18 cellular contexts compared by ENCODE assay signal in the genomic region with DNA sequence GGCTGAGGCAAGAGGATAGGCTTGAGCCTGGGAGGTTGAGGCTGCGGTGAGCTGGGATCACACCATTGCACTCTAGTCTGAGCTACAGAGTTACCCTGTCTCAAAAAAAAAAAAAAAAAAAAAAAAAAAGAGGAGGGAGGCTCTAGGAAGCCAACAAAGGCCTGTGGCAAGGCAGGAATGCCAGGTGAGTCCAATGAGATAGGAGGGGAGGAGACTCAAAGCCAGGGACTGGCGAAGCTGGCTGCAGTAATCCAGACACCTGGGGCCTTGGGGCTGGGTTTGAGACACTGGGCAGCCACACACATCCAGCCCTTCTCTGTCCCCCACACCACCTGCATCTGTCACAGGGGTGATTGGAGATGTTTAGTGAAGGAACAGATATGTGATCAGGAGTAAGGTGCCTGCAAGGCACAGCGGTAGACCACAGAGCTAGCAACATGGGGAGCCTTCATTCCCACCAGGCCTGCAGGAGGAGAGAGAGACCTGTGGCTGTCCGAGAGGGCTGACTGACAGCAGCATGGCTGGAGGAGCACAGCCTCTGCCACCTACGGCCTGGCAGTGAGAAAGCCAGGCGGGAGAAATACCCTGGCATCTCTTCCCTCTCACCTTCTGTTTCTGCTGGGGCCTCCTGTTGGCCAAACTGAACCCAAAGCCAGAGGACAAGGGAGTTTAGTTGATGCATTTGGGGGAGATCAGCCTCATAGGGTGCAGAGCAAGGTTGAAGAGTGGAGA. TPM values are rescaled to one million over a fixed set of nuclear protein-coding genes. Genes with fewer than 3 reads are reported as not detected.
DNase-seq lines count a peak whose midpoint lies in the region; ATAC-seq, FAIRE-seq and TF ChIP-seq lines count a peak whose summit lies in the region.
"Had no signal": no experiment of that assay in that cellular context is flagged by ENCODE, and none has a peak within 500 bp of the region (broad histone marks: within the 10 kb centered on the region; RNA-seq: fewer than 3 reads in every experiment).

No MANE protein-coding gene starts in this region.

- H3K4me1 Mint-ChIP-seq in WTC11, result peaks cover 32% of the 10 kb centered on the region

- DNase-seq in ELF-1 (ENCODE audit: low read depth, low spot score) (peak; percentile 49), WTC11 (ENCODE audit: low spot score) (no peak), islet precursor cell (peak; percentile 70), frontal cortex (ENCODE audit: low spot score in 2 of 2) (no peak), GOT3 (lab: John Stamatoyannopoulos, UW) (no peak)
- DNase-seq: CD8-positive, alpha-beta memory T cell; EL; NCI-H1048; NCI-H226; PC-3 had no signal

- POLR2A ChIA-PET in HEK293 (lab: Yijun Ruan, JAX), result interaction anchor here (1.4 kb wide), 1 partner anchor 35 kb away, joined by 3 read pairs; the partner anchor contains the start of gene GMPPA
- POLR2A ChIA-PET in WTC11 (lab: Charles Lee), result interaction anchor here (0.6 kb wide), 2 partner anchors 147 to 169 kb away, joined by 3 to 6 read pairs; no protein-coding TSS in a partner anchor

- peaks cover 5% of the 10 kb centered on the region; the same call in 1 of the 2 replicates for H3K36me3 Mint-ChIP-seq in WTC11

- no peak for FAIRE-seq in frontal cortex (lab: Jason Lieb, UNC)
- FAIRE-seq: HTR-8/SVneo, K562 had no signal

- no peak overlapping the region for H3K27ac Mint-ChIP-seq in WTC11

- no peaks in the 10 kb centered on the region for H3K9me3 Mint-ChIP-seq in WTC11
- H3K9me3 Mint-ChIP-seq: CD8-positive, alpha-beta memory T cell had no signal

- peaks cover 0 to 7% of the 10 kb centered on the region in 2 experiments; a peak in 1 of 3 replicates for H3K36me3 ChIP-seq in HEK293 (ENCODE audit: control insufficient read depth in 2 of 2, insufficient read depth in 1 of 2, low read length in 2 of 2)

- ATAC-seq in WTC11 (peak; percentile 6), HG03280 (IDR thresholded peaks at IDR 0.05; ENCODE audit: unreplicated experiment) (no peak)
- ATAC-seq: HCT116, K562, PC-3, Right ventricle myocardium inferior had no signal

- no peaks in the 10 kb centered on the region for H3K9me3 ChIP-seq in HEK293 (ENCODE audit: control insufficient read depth, insufficient read depth, low read depth, low read length)

- TF ChIP-seq CTCF in HEK293 (tag by site-specific recombination; IDR thresholded peaks at IDR 0.05), result no peak
- TF ChIP-seq CTCF in WTC11 (IDR thresholded peaks at IDR 0.05), result no peak

- CTCF ChIA-PET in HEK293 (lab: Yijun Ruan, JAX), result interaction anchor here (0.7 to 8.5 kb wide), 6 partner anchors 6 to 363 kb away, joined by 4 to 252 read pairs (median 5); partner anchors contain the start of gene GMPPA
- CTCF ChIA-PET in WTC11 (lab: Charles Lee), result interaction anchor here (0.6 to 41.3 kb wide), 8 partner anchors 24 to 554 kb away, joined by 3 to 2316 read pairs (median 4); partner anchors contain the start of gene GMPPA

- H3K4me1 ChIP-seq in HEK293 (ENCODE audit: control insufficient read depth, insufficient read depth, low read length), result no peaks in the 10 kb centered on the region

- no peak overlapping the region for H3K4me3 Mint-ChIP-seq in WTC11

- H3K4me3 ChIP-seq in HEK293 (ENCODE audit: low read depth, low read length), result no peak overlapping the region
- H3K4me3 ChIP-seq: K562, SK-N-MC had no signal

- H3K27ac ChIP-seq in HEK293 (ENCODE audit: extremely low read depth, low read depth, low read length), result no peak overlapping the region
- H3K27ac ChIP-seq: SK-N-MC had no signal

- peaks cover 22% of the 10 kb centered on the region for H3K27me3 Mint-ChIP-seq in WTC11 (ENCODE audit: low read depth)

TF ChIP-seq in HEK293, 187 proteins besides CTCF, POLR2A, EP300 and RAD21:
- TF ChIP-seq ZNF704 (tag by site-specific recombination; IDR thresholded peaks at IDR 0.05), result no peak
- TF ChIP-seq ZNF514 (tag by site-specific recombination; IDR thresholded peaks at IDR 0.05), result no peak
- TF ChIP-seq SCRT2 (tag by site-specific recombination; IDR thresholded peaks at IDR 0.05), result 0 out of 2 replicates have a peak, but pooled peaks have one; percentile 18
TF ChIP-seq in HEK293: peak in this region for 1.

TF ChIP-seq in WTC11, 78 proteins besides CTCF, POLR2A, EP300 and RAD21 (continues in another document):
- no peak for TF ChIP-seq ZNF219 (CRISPR knock-in tag; IDR thresholded peaks at IDR 0.05; ENCODE audit: borderline replicate concordance)
- TF ChIP-seq, protein P1, sequence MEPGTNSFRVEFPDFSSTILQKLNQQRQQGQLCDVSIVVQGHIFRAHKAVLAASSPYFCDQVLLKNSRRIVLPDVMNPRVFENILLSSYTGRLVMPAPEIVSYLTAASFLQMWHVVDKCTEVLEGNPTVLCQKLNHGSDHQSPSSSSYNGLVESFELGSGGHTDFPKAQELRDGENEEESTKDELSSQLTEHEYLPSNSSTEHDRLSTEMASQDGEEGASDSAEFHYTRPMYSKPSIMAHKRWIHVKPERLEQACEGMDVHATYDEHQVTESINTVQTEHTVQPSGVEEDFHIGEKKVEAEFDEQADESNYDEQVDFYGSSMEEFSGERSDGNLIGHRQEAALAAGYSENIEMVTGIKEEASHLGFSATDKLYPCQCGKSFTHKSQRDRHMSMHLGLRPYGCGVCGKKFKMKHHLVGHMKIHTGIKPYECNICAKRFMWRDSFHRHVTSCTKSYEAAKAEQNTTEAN (CRISPR knock-in tag; IDR thresholded peaks at IDR 0.05), result no peak
- no peak for TF ChIP-seq SP1 (CRISPR knock-in tag; conservative IDR thresholded peaks at IDR 0.05)
- TF ChIP-seq ERG (CRISPR knock-in tag; IDR thresholded peaks at IDR 0.05), result no peak
- TF ChIP-seq, protein P2, sequence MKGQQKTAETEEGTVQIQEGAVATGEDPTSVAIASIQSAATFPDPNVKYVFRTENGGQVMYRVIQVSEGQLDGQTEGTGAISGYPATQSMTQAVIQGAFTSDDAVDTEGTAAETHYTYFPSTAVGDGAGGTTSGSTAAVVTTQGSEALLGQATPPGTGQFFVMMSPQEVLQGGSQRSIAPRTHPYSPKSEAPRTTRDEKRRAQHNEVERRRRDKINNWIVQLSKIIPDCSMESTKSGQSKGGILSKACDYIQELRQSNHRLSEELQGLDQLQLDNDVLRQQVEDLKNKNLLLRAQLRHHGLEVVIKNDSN (CRISPR knock-in tag; IDR thresholded peaks at IDR 0.05), result no peak
- TF ChIP-seq, protein P3, sequence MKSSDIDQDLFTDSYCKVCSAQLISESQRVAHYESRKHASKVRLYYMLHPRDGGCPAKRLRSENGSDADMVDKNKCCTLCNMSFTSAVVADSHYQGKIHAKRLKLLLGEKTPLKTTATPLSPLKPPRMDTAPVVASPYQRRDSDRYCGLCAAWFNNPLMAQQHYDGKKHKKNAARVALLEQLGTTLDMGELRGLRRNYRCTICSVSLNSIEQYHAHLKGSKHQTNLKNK (CRISPR knock-in tag; IDR thresholded peaks at IDR 0.05), result no peak
- TF ChIP-seq IRF2 (CRISPR knock-in tag; IDR thresholded peaks at IDR 0.05; ENCODE audit: borderline replicate concordance, low read depth), result no peak
- TF ChIP-seq SMAD4 (CRISPR knock-in tag; IDR thresholded peaks at IDR 0.05), result no peak
- TF ChIP-seq FOXP4 (CRISPR knock-in tag; IDR thresholded peaks at IDR 0.05), result no peak
- no peak for TF ChIP-seq NFATC4 (CRISPR knock-in tag; IDR thresholded peaks at IDR 0.05)
- TF ChIP-seq TEAD1 (CRISPR knock-in tag; IDR thresholded peaks at IDR 0.05), result no peak
- no peak for TF ChIP-seq ZNF423 (CRISPR knock-in tag; IDR thresholded peaks at IDR 0.05)
- no peak for TF ChIP-seq MXD4 (CRISPR knock-in tag; IDR thresholded peaks at IDR 0.05; ENCODE audit: borderline replicate concordance)
- TF ChIP-seq, protein P4, sequence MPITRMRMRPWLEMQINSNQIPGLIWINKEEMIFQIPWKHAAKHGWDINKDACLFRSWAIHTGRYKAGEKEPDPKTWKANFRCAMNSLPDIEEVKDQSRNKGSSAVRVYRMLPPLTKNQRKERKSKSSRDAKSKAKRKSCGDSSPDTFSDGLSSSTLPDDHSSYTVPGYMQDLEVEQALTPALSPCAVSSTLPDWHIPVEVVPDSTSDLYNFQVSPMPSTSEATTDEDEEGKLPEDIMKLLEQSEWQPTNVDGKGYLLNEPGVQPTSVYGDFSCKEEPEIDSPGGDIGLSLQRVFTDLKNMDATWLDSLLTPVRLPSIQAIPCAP (CRISPR knock-in tag; IDR thresholded peaks at IDR 0.05), result no peak
- TF ChIP-seq ZNF263 (CRISPR knock-in tag; IDR thresholded peaks at IDR 0.05; ENCODE audit: low read depth), result no peak
- no peak for TF ChIP-seq NR2C2 (CRISPR knock-in tag; IDR thresholded peaks at IDR 0.05)

RNA-seq across cellular contexts. Expression of gene CHPF, which starts 9.5 kb away (rescaled TPM):
- total RNA-seq in WTC11 (2021) (84.3 to 97.0 TPM (median 84.8 TPM) in 3 replicates), frontal cortex (24.1 TPM)

RNA-seq across cellular contexts. Expression of gene TMEM198, which starts 9.7 kb away (rescaled TPM):
- total RNA-seq in WTC11 (2021) (7.1 to 8.1 TPM (median 7.3 TPM) in 3 replicates), frontal cortex (14.7 TPM)

RNA-seq across cellular contexts. Expression of gene ASIC4, which starts 19.8 kb away (rescaled TPM):
- total RNA-seq in WTC11 (2021) (0.79 to 1.0 TPM (median 0.80 TPM) in 3 replicates), frontal cortex (2.9 TPM)
- total RNA-seq: CD8-positive, alpha-beta memory T cell; Right ventricle myocardium inferior; T-helper 1 cell treated with Interleukin-12 subunit alpha and Interleukin-12 subunit beta and Interleukin-4 antibody, amounts not matched to agents 30 ng/mL and 1 ng/mL, for 36 hours had no signal

RNA-seq across cellular contexts. Expression of gene GMPPA, which starts 35.4 kb away (rescaled TPM):
- total RNA-seq in WTC11 (2021) (44.2 to 51.9 TPM (median 49.5 TPM) in 3 replicates), frontal cortex (13.0 TPM)

RNA-seq across cellular contexts. Expression of gene OBSL1, which starts 37.2 kb away (rescaled TPM):
- total RNA-seq in WTC11 (2021) (159 to 221 TPM (median 213 TPM) in 3 replicates), frontal cortex (40.4 TPM)

Comparison
In these comparisons a context has a peak if more than half of its experiments do, and no peak if none do; other contexts are left out.
1. DNase-seq: peak in ELF-1 (single experiment) and islet precursor cell (single experiment); none in WTC11 (single experiment), frontal cortex (0 of 2) and GOT3 (single experiment).